10 cellular contexts compared by ENCODE assay signal in the genomic region with DNA sequence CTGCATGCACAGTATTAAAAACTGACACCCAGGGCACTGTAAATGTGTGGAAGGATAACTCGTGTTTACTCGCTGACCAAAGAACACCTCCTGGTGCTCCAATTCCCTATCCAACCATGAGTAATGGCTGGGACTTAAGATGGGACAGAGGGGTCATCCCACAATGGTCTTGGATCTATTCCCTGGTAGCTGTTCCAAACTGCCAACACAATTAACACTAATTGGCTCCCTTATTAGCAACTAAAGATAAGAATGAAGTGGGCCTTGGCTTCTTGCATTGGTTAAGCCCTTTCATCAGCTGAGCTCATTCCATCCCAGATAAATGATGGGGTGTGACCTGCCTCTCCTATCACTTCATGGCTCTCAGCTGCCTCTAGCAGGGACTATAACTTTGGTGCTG. TPM values are rescaled to one million over a fixed set of nuclear protein-coding genes. Genes with fewer than 3 reads are reported as not detected.
DNase-seq lines count a peak whose midpoint lies in the region; ATAC-seq, FAIRE-seq and TF ChIP-seq lines count a peak whose summit lies in the region.
"Had no signal": no experiment of that assay in that cellular context is flagged by ENCODE, and none has a peak within 500 bp of the region (broad histone marks: within the 10 kb centered on the region; RNA-seq: fewer than 3 reads in every experiment).

No MANE protein-coding gene starts in this region.

- intact Hi-C loops in activated T-helper 1 cell treated with anti-CD3 and anti-CD28 coated beads, Interleukin-12 subunit alpha, Interleukin-12 subunit beta, Interleukin-2, Interleukin-4 antibody, amounts not matched to agents 30 ng/mL and 10 ng/mL and 1 ng/mL, durations not matched to agents 14 hours and 24 hours and 36 hours (cut with micrococcal nuclease), result loop anchor here (2.0 kb wide), 1 partner anchor 327 kb away; a partner anchor contains a TSS
- intact Hi-C loops in kidney (cut with DNase I), result loop anchor here (10.0 kb wide), 1 partner anchor 225 kb away; no protein-coding TSS in a partner anchor

- H3K4me1 Mint-ChIP-seq in activated T-helper 1 cell treated with anti-CD3 and anti-CD28 coated beads, Interleukin-12 subunit alpha, Interleukin-12 subunit beta, Interleukin-2, Interleukin-4 antibody, amounts not matched to agents 30 ng/mL and 10 ng/mL and 1 ng/mL, durations not matched to agents 14 hours and 24 hours and 36 hours (ENCODE audit: low read depth), result peaks cover 40% of the 10 kb centered on the region

- H3K27me3 ChIP-seq in GM23248 (replicated peaks; ENCODE audit: insufficient read depth), result no peaks in the 10 kb centered on the region

- H3K36me3 ChIP-seq in GM23248 (ENCODE audit: low read depth) (no peaks in the 10 kb centered on the region), kidney (ENCODE audit: control insufficient read depth in 1 of 2, insufficient read depth in 2 of 2, low read length in 2 of 2) (no peaks in the 10 kb centered on the region)

- peaks cover 32% of the 10 kb centered on the region for H3K79me2 ChIP-seq in GM23248 (ENCODE audit: insufficient read depth)

- H3K27me3 Mint-ChIP-seq in activated T-helper 1 cell treated with anti-CD3 and anti-CD28 coated beads, Interleukin-12 subunit alpha, Interleukin-12 subunit beta, Interleukin-2, Interleukin-4 antibody, amounts not matched to agents 30 ng/mL and 10 ng/mL and 1 ng/mL, durations not matched to agents 14 hours and 24 hours and 36 hours (ENCODE audit: insufficient read depth), result peaks cover 3% of the 10 kb centered on the region

- WGBS in GM23248 (ENCODE audit: low coverage in 1 of 2, low lambda C conversion rate in 2 of 2, missing lambda C conversion rate in 2 of 2), 2 experiments, result 83 to 86% methylated on average over 2 of the region's 2 CpGs

- no peak overlapping the region for H3K4me2 ChIP-seq in GM23248 (ENCODE audit: unreplicated experiment)

- H3K9me2 ChIP-seq in GM23248 (ENCODE audit: insufficient read depth), result no peaks in the 10 kb centered on the region

- no peaks in the 10 kb centered on the region for H4K20me1 ChIP-seq in GM23248 (ENCODE audit: insufficient read depth)

- no peak for FAIRE-seq in kidney (lab: Jason Lieb, UNC)

- no peak for TF ChIP-seq CTCF in kidney (IDR thresholded peaks at IDR 0.05; ENCODE audit: borderline replicate concordance, extremely low read depth, insufficient read depth)

- H3K4me1 ChIP-seq in GM23248 (ENCODE audit: insufficient read depth) (peaks cover 38% of the 10 kb centered on the region), kidney (ENCODE audit: control insufficient read depth in 1 of 2, insufficient read depth in 1 of 2, low read depth in 1 of 2, low read length in 2 of 2) (peaks cover 18% of the 10 kb centered on the region in 2 donors)

- H3K36me3 Mint-ChIP-seq in activated T-helper 1 cell treated with anti-CD3 and anti-CD28 coated beads, Interleukin-12 subunit alpha, Interleukin-12 subunit beta, Interleukin-2, Interleukin-4 antibody, amounts not matched to agents 30 ng/mL and 10 ng/mL and 1 ng/mL, durations not matched to agents 14 hours and 24 hours and 36 hours (ENCODE audit: low read depth), result peaks cover 7% of the 10 kb centered on the region

- H3K9ac ChIP-seq in GM23248, result no peak overlapping the region
- peak overlapping the region in 1 of 2 donors; percentile 74 for H3K9ac ChIP-seq in kidney (ENCODE audit: low read length in 2 of 2)

- H3F3A ChIP-seq in GM23248 (ENCODE audit: insufficient read depth), result peaks cover 34% of the 10 kb centered on the region

- in situ Hi-C loops in GM23248 (cut with MboI), result loop anchor here (10.0 kb wide), 2 partner anchors 225 to 315 kb away; a partner anchor contains a TSS

- H3K4me3 ChIP-seq in GM23248 (no peak overlapping the region), kidney (ENCODE audit: low read length in 2 of 2) (peak overlapping the region in 1 of 2 donors; percentile 57), skin epidermis (no peak overlapping the region)

- peak overlapping the region; percentile 97 for H3K27ac Mint-ChIP-seq in activated T-helper 1 cell treated with anti-CD3 and anti-CD28 coated beads, Interleukin-12 subunit alpha, Interleukin-12 subunit beta, Interleukin-2, Interleukin-4 antibody, amounts not matched to agents 30 ng/mL and 10 ng/mL and 1 ng/mL, durations not matched to agents 14 hours and 24 hours and 36 hours

- ATAC-seq in esophagus mucosa, result no peak

- H3K27ac ChIP-seq in GM23248 (peak overlapping the region; percentile 96; the same call in 1 of the 2 replicates), kidney (ENCODE audit: low read depth in 2 of 2, low read length in 2 of 2) (peak overlapping the region; percentile 82 to 97), skin epidermis (peak overlapping the region in 12 of 21 experiments; percentile 94 to 100 (median 98))

- H3K9me3 ChIP-seq in GM23248 (ENCODE audit: low read depth) (no peaks in the 10 kb centered on the region), kidney (ENCODE audit: control insufficient read depth in 1 of 2, low read length in 2 of 2) (no peaks in the 10 kb centered on the region)

- no peak overlapping the region for H2AFZ ChIP-seq in GM23248

- DNase-seq in GM23248 (peak; percentile 9), kidney (no peak), NCI-H1105 treated with DMSO at 0.1 percent for 48 hours (lab: John Stamatoyannopoulos, UW) (no peak), NCI-H2227 treated with DMSO at 0.1 percent for 48 hours (lab: John Stamatoyannopoulos, UW) (no peak)
- no peak for DNase-seq in activated T-helper 1 cell treated with anti-CD3 and anti-CD28 coated beads, Interleukin-12 subunit alpha, Interleukin-12 subunit beta, Interleukin-2, Interleukin-4 antibody, amounts not matched to agents 30 ng/mL and 10 ng/mL and 1 ng/mL, durations not matched to agents 14 hours and 24 hours and 36 hours (ENCODE audit: low spot score)
- DNase-seq: foreskin fibroblast, SHP77 treated with DMSO at 0.1 percent for 48 hours had no signal

- H3K9me3 Mint-ChIP-seq in activated T-helper 1 cell treated with anti-CD3 and anti-CD28 coated beads, Interleukin-12 subunit alpha, Interleukin-12 subunit beta, Interleukin-2, Interleukin-4 antibody, amounts not matched to agents 30 ng/mL and 10 ng/mL and 1 ng/mL, durations not matched to agents 14 hours and 24 hours and 36 hours, result no peaks in the 10 kb centered on the region
- H3K9me3 Mint-ChIP-seq: activated T-helper 2 cell treated with anti-CD3 and anti-CD28 coated beads, Interferon-gamma antibody, Interleukin-2, Interleukin-4, amounts not matched to agents 10 μg/mL and 5 μg/mL and 100 μg/mL, durations not matched to agents 14 hours and 24 hours and 36 hours had no signal

- H3K4me3 Mint-ChIP-seq in activated T-helper 1 cell treated with anti-CD3 and anti-CD28 coated beads, Interleukin-12 subunit alpha, Interleukin-12 subunit beta, Interleukin-2, Interleukin-4 antibody, amounts not matched to agents 30 ng/mL and 10 ng/mL and 1 ng/mL, durations not matched to agents 14 hours and 24 hours and 36 hours, result peak overlapping the region; percentile 83

RNA-seq across cellular contexts. Expression of a gene that starts 1.5 kb away (rescaled TPM):
- total RNA-seq in GM23248 (2014; rRNA removed; shearing (Covaris generic)), result 13.3 and 15.5 TPM in 2 replicates
- polyA plus RNA-seq in GM23248 (2016; fragmentation: Nextera tagmentation; extraction: Ambion mirVana) (3.9 and 4.2 TPM in 2 replicates), kidney (ENCODE audit: insufficient read depth, low read depth, low replicate concordance) (12.3 TPM)
- total RNA-seq in activated T-helper 1 cell treated with anti-CD3 and anti-CD28 coated beads, Interleukin-12 subunit alpha, Interleukin-12 subunit beta, Interleukin-2, Interleukin-4 antibody, amounts not matched to agents 30 ng/mL and 10 ng/mL and 1 ng/mL, durations not matched to agents 14 hours and 24 hours and 36 hours, result 49.9 and 54.2 TPM in 2 replicates
- total RNA-seq in kidney (50.7 TPM), esophagus mucosa (25.2 TPM)

RNA-seq across cellular contexts. Expression of a gene that starts 44.4 kb away (rescaled TPM):
- total RNA-seq in GM23248 (2014; rRNA removed; shearing (Covaris generic)), result 124 and 140 TPM in 2 replicates
- polyA plus RNA-seq in GM23248 (2016; fragmentation: Nextera tagmentation; extraction: Ambion mirVana), result 116 and 120 TPM in 2 replicates
- total RNA-seq in activated T-helper 1 cell treated with anti-CD3 and anti-CD28 coated beads, Interleukin-12 subunit alpha, Interleukin-12 subunit beta, Interleukin-2, Interleukin-4 antibody, amounts not matched to agents 30 ng/mL and 10 ng/mL and 1 ng/mL, durations not matched to agents 14 hours and 24 hours and 36 hours, result 71.8 and 83.6 TPM in 2 replicates
- total RNA-seq in kidney, result 90.2 TPM
- polyA plus RNA-seq in kidney (ENCODE audit: insufficient read depth, low read depth, low replicate concordance), result 29.4 TPM
- total RNA-seq in esophagus mucosa, result 50.9 TPM
